In genomic region chr21:33703750-33704606, GRCh38 we compare ENCODE assay signal across 14 cellular contexts.
DNase-seq lines count a peak whose midpoint lies in the region; ATAC-seq and TF ChIP-seq lines count a peak whose summit lies in the region.
"Had no signal": no experiment of that assay in that cellular context is flagged by ENCODE, and none has a peak within 500 bp of the region (broad histone marks: within the 10 kb centered on the region; RNA-seq: fewer than 3 reads in every experiment).

No MANE protein-coding gene starts in this region.

- no peak for TF ChIP-seq CTCF in activated CD8-positive, alpha-beta T cell treated with anti-CD3 and anti-CD28 coated beads for 36 hours (IDR thresholded peaks at IDR 0.05)
- TF ChIP-seq CTCF in parathyroid adenoma (IDR thresholded peaks at IDR 0.05) (no peak), mucosa of descending colon (IDR thresholded peaks at IDR 0.05) (no peak)

- H3K27me3 ChIP-seq in parathyroid adenoma (ENCODE audit: control insufficient read depth, insufficient read depth, low read length): no peaks in the 10 kb centered on the region

- peak overlapping the region; percentile 5 for H3K27ac ChIP-seq in parathyroid adenoma
- H3K27ac ChIP-seq: PC-9 had no signal

- POLR2A ChIA-PET in activated CD8-positive, alpha-beta T cell treated with anti-CD3 and anti-CD28 coated beads for 36 hours (lab: Charles Lee): no interaction called here

- H3K27me3 Mint-ChIP-seq in T-helper 1 cell treated with Interleukin-12 subunit alpha and Interleukin-12 subunit beta and Interleukin-4 antibody, amounts not matched to agents 30 μg/mL and 1 μg/mL, for 36 hours (ENCODE audit: low read depth): no peaks in the 10 kb centered on the region
- no peaks in the 10 kb centered on the region for H3K27me3 Mint-ChIP-seq in activated CD8-positive, alpha-beta T cell treated with anti-CD3 and anti-CD28 coated beads for 36 hours
- peaks cover 0 to 7% (median 0%) of the 10 kb centered on the region in 3 donors for H3K27me3 Mint-ChIP-seq in immature natural killer cell (ENCODE audit: low read depth in 3 of 3)

- no peak overlapping the region for H3K4me2 ChIP-seq in parathyroid adenoma (ENCODE audit: low read length)
- H3K4me2 ChIP-seq: PC-9 had no signal

- peak overlapping the region; percentile 54 for H3K27ac Mint-ChIP-seq in T-helper 1 cell treated with Interleukin-12 subunit alpha and Interleukin-12 subunit beta and Interleukin-4 antibody, amounts not matched to agents 30 μg/mL and 1 μg/mL, for 36 hours
- peak overlapping the region; percentile 78 for H3K27ac Mint-ChIP-seq in activated CD8-positive, alpha-beta T cell treated with anti-CD3 and anti-CD28 coated beads for 36 hours
- H3K27ac Mint-ChIP-seq in immature natural killer cell: peak overlapping the region; percentile 78 to 99 (median 93)

- peak overlapping the region; percentile 61 for H2AFZ ChIP-seq in parathyroid adenoma
- H2AFZ ChIP-seq: PC-9 had no signal

- peaks cover 6% of the 10 kb centered on the region for H3K4me1 Mint-ChIP-seq in T-helper 1 cell treated with Interleukin-12 subunit alpha and Interleukin-12 subunit beta and Interleukin-4 antibody, amounts not matched to agents 30 μg/mL and 1 μg/mL, for 36 hours (ENCODE audit: low read depth)
- H3K4me1 Mint-ChIP-seq in activated CD8-positive, alpha-beta T cell treated with anti-CD3 and anti-CD28 coated beads for 36 hours (ENCODE audit: low read depth): peaks cover 4% of the 10 kb centered on the region
- H3K4me1 Mint-ChIP-seq in immature natural killer cell: peaks cover 15 to 17% of the 10 kb centered on the region in 2 donors

- ATAC-seq in activated CD8-positive, alpha-beta T cell treated with anti-CD3 and anti-CD28 coated beads for 36 hours: no peak
- ATAC-seq in mucosa of descending colon: no peak

- CTCF ChIA-PET in activated CD8-positive, alpha-beta T cell treated with anti-CD3 and anti-CD28 coated beads for 36 hours (lab: Charles Lee): no interaction called here

- intact Hi-C loops in activated CD8-positive, alpha-beta T cell treated with anti-CD3 and anti-CD28 coated beads for 36 hours (cut with micrococcal nuclease): no loop called here
- intact Hi-C loops in mucosa of descending colon (cut with DNase I, micrococcal nuclease): no loop called here

- peaks cover 3% of the 10 kb centered on the region for H3K9me3 Mint-ChIP-seq in T-helper 1 cell treated with Interleukin-12 subunit alpha and Interleukin-12 subunit beta and Interleukin-4 antibody, amounts not matched to agents 30 μg/mL and 1 μg/mL, for 36 hours
- H3K9me3 Mint-ChIP-seq in activated CD8-positive, alpha-beta T cell treated with anti-CD3 and anti-CD28 coated beads for 36 hours: peaks cover 2% of the 10 kb centered on the region
- H3K9me3 Mint-ChIP-seq in immature natural killer cell: no peaks in the 10 kb centered on the region

- H3K9ac ChIP-seq in parathyroid adenoma: no peak overlapping the region

- peaks cover 3% of the 10 kb centered on the region for H3K79me2 ChIP-seq in parathyroid adenoma

- H3K36me3 Mint-ChIP-seq in T-helper 1 cell treated with Interleukin-12 subunit alpha and Interleukin-12 subunit beta and Interleukin-4 antibody, amounts not matched to agents 30 μg/mL and 1 μg/mL, for 36 hours (ENCODE audit: low read depth): no peaks in the 10 kb centered on the region
- peaks cover 2% of the 10 kb centered on the region for H3K36me3 Mint-ChIP-seq in activated CD8-positive, alpha-beta T cell treated with anti-CD3 and anti-CD28 coated beads for 36 hours (ENCODE audit: low read depth)
- peaks cover 4 to 7% (median 4%) of the 10 kb centered on the region in 3 donors for H3K36me3 Mint-ChIP-seq in immature natural killer cell

- no peak overlapping the region for H3K4me3 Mint-ChIP-seq in T-helper 1 cell treated with Interleukin-12 subunit alpha and Interleukin-12 subunit beta and Interleukin-4 antibody, amounts not matched to agents 30 μg/mL and 1 μg/mL, for 36 hours
- H3K4me3 Mint-ChIP-seq in activated CD8-positive, alpha-beta T cell treated with anti-CD3 and anti-CD28 coated beads for 36 hours: no peak overlapping the region
- peak overlapping the region; percentile 77 to 93 (median 79) for H3K4me3 Mint-ChIP-seq in immature natural killer cell

- H3K9me3 ChIP-seq in parathyroid adenoma (ENCODE audit: control insufficient read depth, low read length): no peaks in the 10 kb centered on the region
- peaks cover 4% of the 10 kb centered on the region for H3K9me3 ChIP-seq in mucosa of descending colon

- H3K36me3 ChIP-seq in parathyroid adenoma (ENCODE audit: control insufficient read depth, insufficient read depth, low read length): no peaks in the 10 kb centered on the region
- no peaks in the 10 kb centered on the region for H3K36me3 ChIP-seq in mucosa of descending colon (ENCODE audit: low read depth)

- no peaks in the 10 kb centered on the region for H3K4me1 ChIP-seq in parathyroid adenoma
- no peaks in the 10 kb centered on the region for H3K4me1 ChIP-seq in mucosa of descending colon (ENCODE audit: low read depth)

- no peak for DNase-seq in T-helper 1 cell
- no peak for DNase-seq in activated CD8-positive, alpha-beta T cell treated with anti-CD3 and anti-CD28 coated beads for 36 hours
- peak; percentile 8 to 34 (median 9) for DNase-seq in immature natural killer cell
- no peak for DNase-seq in mucosa of descending colon
- DNase-seq in cortex of kidney (lab: John Stamatoyannopoulos, UW): no peak
- DNase-seq in activated CD4-positive, alpha-beta T cell treated with anti-CD3 and anti-CD28 coated beads for 4 hours: no peak
- DNase-seq: activated CD4-positive, alpha-beta T cell treated with anti-CD3 and anti-CD28 coated beads, Interleukin-2, amount 50 U/mL, for 1 hour; activated naive CD4-positive, alpha-beta T cell treated with anti-CD3 and anti-CD28 coated beads, Interleukin-2, amount 50 U/mL, for 16 hours; MV-4-11; nucleus accumbens; PC-9; T-helper 2 cell had no signal

- H3K4me3 ChIP-seq in parathyroid adenoma (ENCODE audit: low read depth, low read length) (no peak overlapping the region), mucosa of descending colon (no peak overlapping the region)
- H3K4me3 ChIP-seq: PC-9 had no signal

Comparison
In these comparisons a context has a peak if more than half of its experiments do, and no peak if none do; other contexts are left out.
1. H3K4me3 Mint-ChIP-seq: peak in immature natural killer cell (5 of 5); none in T-helper 1 cell treated with Interleukin-12 subunit alpha and Interleukin-12 subunit beta and Interleukin-4 antibody, amounts not matched to agents 30 μg/mL and 1 μg/mL, for 36 hours (single experiment) and activated CD8-positive, alpha-beta T cell treated with anti-CD3 and anti-CD28 coated beads for 36 hours (single experiment).
2. DNase-seq: peak in immature natural killer cell (3 of 3); none in T-helper 1 cell (0 of 5), activated CD8-positive, alpha-beta T cell treated with anti-CD3 and anti-CD28 coated beads for 36 hours (single experiment), mucosa of descending colon (0 of 3), cortex of kidney (single experiment) and activated CD4-positive, alpha-beta T cell treated with anti-CD3 and anti-CD28 coated beads for 4 hours (0 of 2).
3. Peak in every context shown above with its lines, with median percentiles within 50 percentile points of each other: H3K27ac Mint-ChIP-seq.